In genomic region chr3:177345049-177345972, GRCh38 we compare ENCODE assay signal across 7 cellular contexts.
A peak's percentile ranks its signal among the peaks of the same experiment; 100 is the strongest.
DNase-seq lines count a peak whose midpoint lies in the region; ATAC-seq and TF ChIP-seq lines count a peak whose summit lies in the region.

No MANE protein-coding gene starts in this region.

- peaks cover 0 to 18% of the 10 kb centered on the region in 2 donors for H3K4me1 ChIP-seq in lung (ENCODE audit: control insufficient read depth in 2 of 2, insufficient read depth in 2 of 2, low read length in 2 of 2)

- DNase-seq in NCI-H460 (ENCODE audit: extremely low read depth, low read depth), result peak; percentile 92
- peak; percentile 25 to 75 for DNase-seq in activated CD4-positive, alpha-beta T cell treated with anti-CD3 and anti-CD28 coated beads, Interleukin-2, amount 50 U/mL, for 24 hours (ENCODE audit: low read depth in 1 of 2, low spot score in 1 of 2)
- DNase-seq in dermis microvascular lymphatic vessel endothelial cell (ENCODE audit: low read depth in 2 of 2), result peak; percentile 96 to 99
- DNase-seq in lung (ENCODE audit: low spot score), result peak; percentile 85
- peak; percentile 37 for DNase-seq in stimulated activated CD8-positive, alpha-beta memory T cell treated with anti-CD3 and anti-CD28 coated beads, Interleukin-12 subunit alpha, Interleukin-12 subunit beta, amount 100 ng/mL, for 1 hour (ENCODE audit: low read depth)

- TF ChIP-seq CTCF in lung (IDR thresholded peaks at IDR 0.05; ENCODE audit: control extremely low read depth, extremely low read depth), result no peak

- 6 to 14% methylated on average over 12 of the region's 12 CpGs for WGBS in lung, 2 donors

- peak overlapping the region; percentile 91 to 97 for H3K27ac ChIP-seq in lung (ENCODE audit: low read depth in 1 of 2, low read length in 1 of 2)

- H3K36me3 ChIP-seq in lung (ENCODE audit: control insufficient read depth in 2 of 2, insufficient read depth in 2 of 2, low read length in 2 of 2), result no peaks in the 10 kb centered on the region

- H3K27me3 ChIP-seq in lung (ENCODE audit: control insufficient read depth, insufficient read depth), result no peaks in the 10 kb centered on the region

- H3K4me3 ChIP-seq in lung, result no peak overlapping the region

- H3K9me3 ChIP-seq in lung (ENCODE audit: control insufficient read depth in 2 of 2, insufficient read depth in 1 of 2, low read length in 1 of 2), result no peaks in the 10 kb centered on the region

- ATAC-seq in GM18519 (IDR thresholded peaks at IDR 0.05; ENCODE audit: low FRiP score, unreplicated experiment), result peak; percentile 53
- ATAC-seq in HG03060 (IDR thresholded peaks at IDR 0.05; ENCODE audit: low read depth, unreplicated experiment), result peak; percentile 85
- peak; percentile 93 for ATAC-seq in lung (ENCODE audit: insufficient read depth, low FRiP score)

Comparison
In these comparisons a context has a peak if more than half of its experiments do, and no peak if none do; other contexts are left out.
1. DNase-seq: peak in every context shown above with its lines; median percentile 98 in dermis microvascular lymphatic vessel endothelial cell; 92 in NCI-H460; 85 in lung; 50 in activated CD4-positive, alpha-beta T cell treated with anti-CD3 and anti-CD28 coated beads, Interleukin-2, amount 50 U/mL, for 24 hours; 37 in stimulated activated CD8-positive, alpha-beta memory T cell treated with anti-CD3 and anti-CD28 coated beads, Interleukin-12 subunit alpha, Interleukin-12 subunit beta, amount 100 ng/mL, for 1 hour.